In genomic region chr4:40502936-40503335, GRCh38 we compare ENCODE assay signal across 12 cellular contexts.
DNase-seq lines count a peak whose midpoint lies in the region; ATAC-seq and TF ChIP-seq lines count a peak whose summit lies in the region.
"Had no signal": no experiment of that assay in that cellular context is flagged by ENCODE, and none has a peak within 500 bp of the region (broad histone marks: within the 10 kb centered on the region; RNA-seq: fewer than 3 reads in every experiment).

No MANE protein-coding gene starts in this region.

- H3K36me3 Mint-ChIP-seq in activated naive CD4-positive, alpha-beta T cell treated with anti-CD3 and anti-CD28 coated beads, Interleukin-2, amount 50 U/mL, for 24 hours: no peaks in the 10 kb centered on the region
- H3K36me3 Mint-ChIP-seq in activated T-helper 17 cell treated with anti-CD3 and anti-CD28 coated beads, Interleukin-2, amount 50 U/mL, for 72 hours (ENCODE audit: low read depth): no peaks in the 10 kb centered on the region
- H3K36me3 Mint-ChIP-seq in type B pancreatic cell: peaks cover 11% of the 10 kb centered on the region

- ATAC-seq in HG03108 (IDR thresholded peaks at IDR 0.05; ENCODE audit: unreplicated experiment): peak; percentile 67
- ATAC-seq in activated T-helper 17 cell treated with anti-CD3 and anti-CD28 coated beads, Interleukin-2, amount 50 U/mL, for 72 hours (replicated peaks): peak; percentile 93
- ATAC-seq in HG02840 (IDR thresholded peaks at IDR 0.05; ENCODE audit: low FRiP score, unreplicated experiment): no peak
- ATAC-seq: foreskin keratinocyte had no signal

- H3K27me3 ChIP-seq in dorsolateral prefrontal cortex: peaks cover 0 to 3% (median 0%) of the 10 kb centered on the region in 45 donors
- H3K27me3 ChIP-seq: foreskin keratinocyte, suprapubic skin had no signal

- H3K9me3 Mint-ChIP-seq in activated naive CD4-positive, alpha-beta T cell treated with anti-CD3 and anti-CD28 coated beads, Interleukin-2, amount 50 U/mL, for 24 hours: no peaks in the 10 kb centered on the region
- no peaks in the 10 kb centered on the region for H3K9me3 Mint-ChIP-seq in activated T-helper 17 cell treated with anti-CD3 and anti-CD28 coated beads, Interleukin-2, amount 50 U/mL, for 72 hours
- no peaks in the 10 kb centered on the region for H3K9me3 Mint-ChIP-seq in type B pancreatic cell

- DNase-seq in activated naive CD4-positive, alpha-beta T cell treated with anti-CD3 and anti-CD28 coated beads, Interleukin-2, amount 50 U/mL, for 16 hours: no peak
- DNase-seq in type B pancreatic cell (ENCODE audit: extremely low spot score, unreplicated experiment): no peak
- DNase-seq in NCI-H2081 (lab: John Stamatoyannopoulos, UW): no peak
- DNase-seq in dorsolateral prefrontal cortex: no peak
- DNase-seq: foreskin keratinocyte, midbrain had no signal

- intact Hi-C loops in dorsolateral prefrontal cortex (cut with DNase I): no loop called here

- H3K27me3 Mint-ChIP-seq in activated naive CD4-positive, alpha-beta T cell treated with anti-CD3 and anti-CD28 coated beads, Interleukin-2, amount 50 U/mL, for 24 hours: no peaks in the 10 kb centered on the region
- H3K27me3 Mint-ChIP-seq in activated T-helper 17 cell treated with anti-CD3 and anti-CD28 coated beads, Interleukin-2, amount 50 U/mL, for 72 hours: no peaks in the 10 kb centered on the region
- no peaks in the 10 kb centered on the region for H3K27me3 Mint-ChIP-seq in type B pancreatic cell

- H3K4me3 Mint-ChIP-seq in activated naive CD4-positive, alpha-beta T cell treated with anti-CD3 and anti-CD28 coated beads, Interleukin-2, amount 50 U/mL, for 24 hours: peak overlapping the region; percentile 63
- peak overlapping the region; percentile 24 for H3K4me3 Mint-ChIP-seq in activated T-helper 17 cell treated with anti-CD3 and anti-CD28 coated beads, Interleukin-2, amount 50 U/mL, for 72 hours
- no peak overlapping the region for H3K4me3 Mint-ChIP-seq in type B pancreatic cell

- H3K27ac ChIP-seq in dorsolateral prefrontal cortex: no peak overlapping the region
- H3K27ac ChIP-seq: C4-2B, foreskin keratinocyte, suprapubic skin had no signal

- TF ChIP-seq CTCF in type B pancreatic cell (conservative IDR thresholded peaks at IDR 0.05) (no peak), dorsolateral prefrontal cortex (IDR thresholded peaks at IDR 0.05 in 54 of 56, conservative IDR thresholded peaks at IDR 0.05 in 2 of 56; ENCODE audit: low read depth in 1 of 56, partially characterized antibody in 56 of 56) (no peak)

- no peak overlapping the region for H3K4me3 ChIP-seq in dorsolateral prefrontal cortex
- H3K4me3 ChIP-seq: suprapubic skin had no signal

- H3K4me1 Mint-ChIP-seq in activated naive CD4-positive, alpha-beta T cell treated with anti-CD3 and anti-CD28 coated beads, Interleukin-2, amount 50 U/mL, for 24 hours: peaks cover 24% of the 10 kb centered on the region
- H3K4me1 Mint-ChIP-seq in activated T-helper 17 cell treated with anti-CD3 and anti-CD28 coated beads, Interleukin-2, amount 50 U/mL, for 72 hours: peaks cover 10% of the 10 kb centered on the region
- H3K4me1 Mint-ChIP-seq in type B pancreatic cell (ENCODE audit: unreplicated experiment): peaks cover 14% of the 10 kb centered on the region

- H3K27ac Mint-ChIP-seq in activated naive CD4-positive, alpha-beta T cell treated with anti-CD3 and anti-CD28 coated beads, Interleukin-2, amount 50 U/mL, for 24 hours: peak overlapping the region; percentile 75
- H3K27ac Mint-ChIP-seq in activated T-helper 17 cell treated with anti-CD3 and anti-CD28 coated beads, Interleukin-2, amount 50 U/mL, for 72 hours: peak overlapping the region; percentile 32
- peak overlapping the region; percentile 62 for H3K27ac Mint-ChIP-seq in type B pancreatic cell
